ENCODE assay signal across 1 cellular context in genomic region chr6:113668712-113669408, GRCh38.
TF ChIP-seq lines count a peak whose summit lies in the region.

No MANE protein-coding gene starts in this region.

TF ChIP-seq in HepG2, 621 proteins besides CTCF, POLR2A, EP300 and RAD21 (continued from another document and continues in another):
- TF ChIP-seq HMGXB4 (CRISPR knock-in tag; IDR thresholded peaks at IDR 0.05; ENCODE audit: borderline replicate concordance in 1 of 2, low read depth in 1 of 2) = no peak
- no peak for TF ChIP-seq ZNF605 (CRISPR knock-in tag; IDR thresholded peaks at IDR 0.05)
- no peak for TF ChIP-seq ZSCAN25 (CRISPR knock-in tag; IDR thresholded peaks at IDR 0.05)
- TF ChIP-seq REXO4 (CRISPR knock-in tag; IDR thresholded peaks at IDR 0.05; ENCODE audit: borderline replicate concordance) = no peak
- TF ChIP-seq ZNF841 (CRISPR knock-in tag; IDR thresholded peaks at IDR 0.05; ENCODE audit: borderline replicate concordance) = no peak
- TF ChIP-seq RFXAP (CRISPR knock-in tag; IDR thresholded peaks at IDR 0.05; ENCODE audit: borderline replicate concordance) = no peak
- no peak for TF ChIP-seq ZNF513 (CRISPR knock-in tag; conservative IDR thresholded peaks at IDR 0.05)
- TF ChIP-seq PRDM10 (CRISPR knock-in tag; IDR thresholded peaks at IDR 0.05; ENCODE audit: low read depth) = no peak
- TF ChIP-seq JUNB (CRISPR knock-in tag; IDR thresholded peaks at IDR 0.05; ENCODE audit: borderline replicate concordance) = no peak
- no peak for TF ChIP-seq SIN3A (IDR thresholded peaks at IDR 0.05; ENCODE audit: borderline replicate concordance, low read depth, low read length)
- TF ChIP-seq ZBTB43 (CRISPR knock-in tag; conservative IDR thresholded peaks at IDR 0.05) = no peak
- no peak for TF ChIP-seq GATA4 (IDR thresholded peaks at IDR 0.05; ENCODE audit: borderline replicate concordance, low read depth)
- no peak for TF ChIP-seq GTF2F1 (IDR thresholded peaks at IDR 0.05; ENCODE audit: low read length)
- no peak for TF ChIP-seq IRF9 (CRISPR knock-in tag; IDR thresholded peaks at IDR 0.05; ENCODE audit: borderline replicate concordance)
- no peak for TF ChIP-seq RAD51 (IDR thresholded peaks at IDR 0.05; ENCODE audit: borderline replicate concordance)
- TF ChIP-seq ATF5 (CRISPR knock-in tag; IDR thresholded peaks at IDR 0.05; ENCODE audit: low read depth) = no peak
- no peak for TF ChIP-seq NPAS2 (CRISPR knock-in tag; IDR thresholded peaks at IDR 0.05; ENCODE audit: borderline replicate concordance)
- no peak for TF ChIP-seq NAIF1 (CRISPR knock-in tag; IDR thresholded peaks at IDR 0.05; ENCODE audit: borderline replicate concordance)
- peak; percentile 31; the same call in 1 of the 2 replicates for TF ChIP-seq ELF3 (CRISPR knock-in tag; IDR thresholded peaks at IDR 0.05)
- TF ChIP-seq PAWR (CRISPR knock-in tag; IDR thresholded peaks at IDR 0.05; ENCODE audit: borderline replicate concordance) = no peak
- no peak for TF ChIP-seq SP140L (CRISPR knock-in tag; IDR thresholded peaks at IDR 0.05; ENCODE audit: borderline replicate concordance)
- peak; percentile 74 for TF ChIP-seq TBX3 (IDR thresholded peaks at IDR 0.05; ENCODE audit: borderline replicate concordance)
- TF ChIP-seq ZNF317 (CRISPR knock-in tag; IDR thresholded peaks at IDR 0.05) = no peak
- no peak for TF ChIP-seq THAP11 (CRISPR knock-in tag; IDR thresholded peaks at IDR 0.05)
- TF ChIP-seq CCDC6 (CRISPR knock-in tag; IDR thresholded peaks at IDR 0.05) = peak; percentile 41; the same call in 1 of the 2 replicates
- TF ChIP-seq MTF2 (CRISPR knock-in tag; IDR thresholded peaks at IDR 0.05; ENCODE audit: borderline replicate concordance) = no peak
- peak; percentile 83 for TF ChIP-seq GATAD2A (CRISPR knock-in tag; IDR thresholded peaks at IDR 0.05)
- no peak for TF ChIP-seq ZNF660 (CRISPR knock-in tag; IDR thresholded peaks at IDR 0.05; ENCODE audit: borderline replicate concordance, low read depth)
- peak; percentile 8; the same call in 1 of the 2 replicates for TF ChIP-seq HNF4A (CRISPR knock-in tag; IDR thresholded peaks at IDR 0.05)
- no peak for TF ChIP-seq SRSF4 (IDR thresholded peaks at IDR 0.05; ENCODE audit: low read depth, low read length, poor library complexity, severe bottlenecking)
- TF ChIP-seq IKZF5 (CRISPR knock-in tag; IDR thresholded peaks at IDR 0.05) = no peak
- TF ChIP-seq CREM (IDR thresholded peaks at IDR 0.05) = peak; percentile 56; the same call in 1 of the 2 replicates
- TF ChIP-seq CREM (CRISPR knock-in tag; IDR thresholded peaks at IDR 0.05) = no peak
- peak; percentile 68 for TF ChIP-seq RFX1 (IDR thresholded peaks at IDR 0.05)
- TF ChIP-seq HDAC2 (CRISPR knock-in tag; IDR thresholded peaks at IDR 0.05) = peak; percentile 51; the same call in 1 of the 2 replicates
- TF ChIP-seq JUND (CRISPR knock-in tag; IDR thresholded peaks at IDR 0.05) = no peak
- TF ChIP-seq ZNF570 (CRISPR knock-in tag; IDR thresholded peaks at IDR 0.05; ENCODE audit: borderline replicate concordance) = no peak
- no peak for TF ChIP-seq SNAPC2 (CRISPR knock-in tag; IDR thresholded peaks at IDR 0.05)
- no peak for TF ChIP-seq ZNF574 (CRISPR knock-in tag; IDR thresholded peaks at IDR 0.05)
- TF ChIP-seq ZNF432 (CRISPR knock-in tag; IDR thresholded peaks at IDR 0.05; ENCODE audit: borderline replicate concordance) = no peak
- TF ChIP-seq HCFC1 (IDR thresholded peaks at IDR 0.05; ENCODE audit: low read depth, low read length) = no peak
- TF ChIP-seq HOXD1 (CRISPR knock-in tag; IDR thresholded peaks at IDR 0.05) = no peak
- no peak for TF ChIP-seq KDM5B (CRISPR knock-in tag; IDR thresholded peaks at IDR 0.05; ENCODE audit: borderline replicate concordance)
- TF ChIP-seq NR2F2 (IDR thresholded peaks at IDR 0.05; ENCODE audit: borderline replicate concordance, low read depth) = no peak
- no peak; the same call in 1 of the 2 replicates for TF ChIP-seq PATZ1 (CRISPR knock-in tag; IDR thresholded peaks at IDR 0.05)
- no peak for TF ChIP-seq ZNF546 (CRISPR knock-in tag; conservative IDR thresholded peaks at IDR 0.05)
- TF ChIP-seq IRF2 (CRISPR knock-in tag; IDR thresholded peaks at IDR 0.05) = 0 out of 2 replicates have a peak, but pooled peaks have one; percentile 15
- no peak for TF ChIP-seq PRMT3 (CRISPR knock-in tag; IDR thresholded peaks at IDR 0.05; ENCODE audit: borderline replicate concordance, low read depth)
- no peak for TF ChIP-seq ZNF460 (CRISPR knock-in tag; IDR thresholded peaks at IDR 0.05; ENCODE audit: borderline replicate concordance)
- no peak for TF ChIP-seq ZNF761 (CRISPR knock-in tag; conservative IDR thresholded peaks at IDR 0.05)
- TF ChIP-seq IKZF1 (IDR thresholded peaks at IDR 0.05) = no peak
- no peak for TF ChIP-seq ZNF143 (CRISPR knock-in tag; IDR thresholded peaks at IDR 0.05)
- TF ChIP-seq RARG (CRISPR knock-in tag; IDR thresholded peaks at IDR 0.05; ENCODE audit: low read depth) = no peak
- TF ChIP-seq NFYC (CRISPR knock-in tag; IDR thresholded peaks at IDR 0.05) = no peak
- peak; percentile 55 for TF ChIP-seq ASH2L (IDR thresholded peaks at IDR 0.05; ENCODE audit: insufficient read length, low read depth, low read length)
